In genomic region chr14:52583544-52583943, GRCh38 we compare ENCODE assay signal across 19 cellular contexts.
"Had no signal": no experiment of that assay in that cellular context is flagged by ENCODE, and none has a peak within 500 bp of the region (broad histone marks: within the 10 kb centered on the region; RNA-seq: fewer than 3 reads in every experiment).

No MANE protein-coding gene starts in this region.

- H3K36me3 Mint-ChIP-seq: activated naive CD8-positive, alpha-beta T cell treated with anti-CD3 and anti-CD28 coated beads, Interleukin-2, amount 10 ng/mL, durations not matched to agents 7 days and 5 days; natural killer cell treated with Interleukin-12 subunit alpha and Interleukin-12 subunit beta and Interleukin-15 and Interleukin-18, amount 100 ng/mL, for 72 hours had no signal

- H3K9me3 ChIP-seq: right atrium auricular region, tibial nerve, vagina had no signal

- H3K4me3 ChIP-seq: right atrium auricular region, tibial nerve, vagina had no signal

- FAIRE-seq: small intestine had no signal

- H3K36me3 ChIP-seq: right atrium auricular region, tibial nerve, vagina had no signal

- H3K27me3 Mint-ChIP-seq: dendritic cell treated with granulocyte-macrophage colony-stimulating factor and Interleukin-4, amounts not matched to agents 40 ng/mL and 50 ng/mL, for 4 days had no signal

- H3K4me1 ChIP-seq: right atrium auricular region, tibial nerve, vagina had no signal

- H3K27ac Mint-ChIP-seq: activated naive CD8-positive, alpha-beta T cell treated with anti-CD3 and anti-CD28 coated beads, Interleukin-2, amount 10 ng/mL, durations not matched to agents 7 days and 5 days; dendritic cell treated with granulocyte-macrophage colony-stimulating factor and Interleukin-4, amounts not matched to agents 40 ng/mL and 50 ng/mL, for 4 days; effector memory CD8-positive, alpha-beta T cell; natural killer cell treated with Interleukin-12 subunit alpha and Interleukin-12 subunit beta and Interleukin-15 and Interleukin-18, amount 100 ng/mL, for 72 hours had no signal

- DNase-seq: activated CD4-positive, alpha-beta T cell treated with anti-CD3 and anti-CD28 coated beads, Interleukin-2, amount 50 U/mL, for 1 hour; activated CD4-positive, CD25-positive, alpha-beta regulatory T cell; activated CD8-positive, alpha-beta memory T cell treated with anti-CD3 and anti-CD28 coated beads for 24 hours; activated naive CD4-positive, alpha-beta T cell; activated naive CD8-positive, alpha-beta T cell treated with anti-CD3 and anti-CD28 coated beads, Interleukin-2, amount 10 ng/mL, durations not matched to agents 7 days and 5 days; effector memory CD8-positive, alpha-beta T cell; erythroblast; hippocampal formation; kidney glomerular epithelial cell; nucleus accumbens; small intestine; stimulated activated CD4-positive, alpha-beta T cell treated with anti-CD3 and anti-CD28 coated beads, Interleukin-4, amount 100 ng/mL, for 24 hours; stimulated activated naive CD4-positive, alpha-beta T cell; substantia nigra had no signal

- ATAC-seq: effector memory CD8-positive, alpha-beta T cell; natural killer cell treated with Interleukin-12 subunit alpha and Interleukin-12 subunit beta and Interleukin-15 and Interleukin-18, amount 100 ng/mL, for 72 hours had no signal

- H3K4me3 Mint-ChIP-seq: activated naive CD8-positive, alpha-beta T cell treated with anti-CD3 and anti-CD28 coated beads, Interleukin-2, amount 10 ng/mL, durations not matched to agents 7 days and 5 days; dendritic cell treated with granulocyte-macrophage colony-stimulating factor and Interleukin-4, amounts not matched to agents 40 ng/mL and 50 ng/mL, for 4 days; effector memory CD8-positive, alpha-beta T cell; natural killer cell treated with Interleukin-12 subunit alpha and Interleukin-12 subunit beta and Interleukin-15 and Interleukin-18, amount 100 ng/mL, for 72 hours had no signal

- H3K27me3 ChIP-seq: right atrium auricular region, tibial nerve, vagina had no signal

- H3K4me1 Mint-ChIP-seq: activated naive CD8-positive, alpha-beta T cell treated with anti-CD3 and anti-CD28 coated beads, Interleukin-2, amount 10 ng/mL, durations not matched to agents 7 days and 5 days had no signal

- H3K9me3 Mint-ChIP-seq: activated naive CD8-positive, alpha-beta T cell treated with anti-CD3 and anti-CD28 coated beads, Interleukin-2, amount 10 ng/mL, durations not matched to agents 7 days and 5 days; dendritic cell treated with granulocyte-macrophage colony-stimulating factor and Interleukin-4, amounts not matched to agents 40 ng/mL and 50 ng/mL, for 4 days; effector memory CD8-positive, alpha-beta T cell; natural killer cell treated with Interleukin-12 subunit alpha and Interleukin-12 subunit beta and Interleukin-15 and Interleukin-18, amount 100 ng/mL, for 72 hours had no signal

- H3K27ac ChIP-seq: right atrium auricular region, tibial nerve, vagina had no signal
